18 cellular contexts compared by ENCODE assay signal in genomic region chr7:54615545-54615944, GRCh38.
A peak's percentile ranks its signal among the peaks of the same experiment; 100 is the strongest.
DNase-seq lines count a peak whose midpoint lies in the region; ATAC-seq and TF ChIP-seq lines count a peak whose summit lies in the region.
"Had no signal": no experiment of that assay in that cellular context is flagged by ENCODE, and none has a peak within 500 bp of the region (broad histone marks: within the 10 kb centered on the region; RNA-seq: fewer than 3 reads in every experiment).

No MANE protein-coding gene starts in this region.

- POLR2A ChIA-PET in RWPE1 (lab: Yijun Ruan, JAX; ENCODE audit: low non-redundant PET): no interaction called here

- ATAC-seq in HG02642 (IDR thresholded peaks at IDR 0.05; ENCODE audit: poor library complexity, unreplicated experiment): no peak
- no peak for ATAC-seq in GM18519 (IDR thresholded peaks at IDR 0.05; ENCODE audit: low FRiP score, unreplicated experiment)
- no peak for ATAC-seq in GM19463 (IDR thresholded peaks at IDR 0.05; ENCODE audit: unreplicated experiment)
- ATAC-seq: CD8-positive, alpha-beta T cell; GM12878; GM23338 had no signal

- H3K4me3 ChIP-seq in epithelial cell of esophagus (ENCODE audit: low read length): no peak overlapping the region
- H3K4me3 ChIP-seq: BLaER1, GM12878, GM23338 had no signal

- H3K27ac ChIP-seq in RWPE1: no peak overlapping the region
- H3K27ac ChIP-seq: BLaER1 had no signal

- TF ChIP-seq CTCF in RWPE1 (conservative IDR thresholded peaks at IDR 0.05; ENCODE audit: low read depth) (no peak), epithelial cell of esophagus (IDR thresholded peaks at IDR 0.05; ENCODE audit: insufficient read depth, low read depth, low read length, missing control alignments) (no peak)

- DNase-seq in ELR (ENCODE audit: low read depth) (peak; percentile 2), RWPE1 (ENCODE audit: low spot score) (peak; percentile 85), epithelial cell of esophagus (ENCODE audit: low read depth) (peak; percentile 96), kidney glomerular epithelial cell (lab: John Stamatoyannopoulos, UW) (peak; percentile 41), DMS 273 treated with DMSO at 0.1 percent for 48 hours (lab: John Stamatoyannopoulos, UW) (no peak)
- DNase-seq: CD8-positive, alpha-beta T cell; DMS79 treated with DMSO at 0.1 percent for 48 hours; GDM1; NCI-H187 treated with DMSO at 0.1 percent for 48 hours; NCI-H446; NCI-H69; OCI-M1 had no signal

- CTCF ChIA-PET in RWPE1 (lab: Yijun Ruan, JAX): no interaction called here
